Comparison of ENCODE assay signal across 18 cellular contexts in genomic region chr4:145535202-145535601, GRCh38. TPM values are rescaled to one million over a fixed set of nuclear protein-coding genes. Genes with fewer than 3 reads are reported as not detected.
DNase-seq lines count a peak whose midpoint lies in the region; ATAC-seq, FAIRE-seq and TF ChIP-seq lines count a peak whose summit lies in the region.
"Had no signal": no experiment of that assay in that cellular context is flagged by ENCODE, and none has a peak within 500 bp of the region (broad histone marks: within the 10 kb centered on the region; RNA-seq: fewer than 3 reads in every experiment).

No MANE protein-coding gene starts in this region.

- TF ChIP-seq POLR2A in A549 (IDR thresholded peaks at IDR 0.05; ENCODE audit: low read length): no peak
- no peak for TF ChIP-seq POLR2A in K562 (conservative IDR thresholded peaks at IDR 0.05)

- no peak overlapping the region for H2BK12ac ChIP-seq in trophoblast cell (ENCODE audit: low read length)

- no peaks in the 10 kb centered on the region for H3K9me1 ChIP-seq in K562 (ENCODE audit: control insufficient read depth, insufficient read depth, low read length)

- in situ Hi-C loops in K562 (cut with MboI): no loop called here

- H3K27me3 ChIP-seq in K562 (ENCODE audit: control insufficient read depth in 2 of 2, insufficient read depth in 2 of 2, low read length in 2 of 2): no peaks in the 10 kb centered on the region
- no peaks in the 10 kb centered on the region for H3K27me3 ChIP-seq in trophoblast cell (ENCODE audit: insufficient read depth, low read length)
- no peaks in the 10 kb centered on the region for H3K27me3 ChIP-seq in osteoblast (ENCODE audit: insufficient read depth, low read length)
- no peaks in the 10 kb centered on the region for H3K27me3 ChIP-seq in H7 (ENCODE audit: control insufficient read depth, insufficient read depth, low read length)
- H3K27me3 ChIP-seq: BE2C had no signal

- no peak overlapping the region for H3K4me3 Mint-ChIP-seq in CD14-positive monocyte
- H3K4me3 Mint-ChIP-seq: CD8-positive, alpha-beta T cell had no signal

- no peaks in the 10 kb centered on the region for H3K27me3 Mint-ChIP-seq in CD14-positive monocyte (ENCODE audit: low read depth in 3 of 3)

- H3K18ac ChIP-seq in trophoblast cell (ENCODE audit: low read length): no peak overlapping the region

- H2BK5ac ChIP-seq in trophoblast cell (ENCODE audit: low read depth, low read length, poor library complexity): no peak overlapping the region

- no peak overlapping the region for H4K91ac ChIP-seq in trophoblast cell (ENCODE audit: low read depth, low read length)

- no TSS peak for BruUV-seq in K562 (replicated peaks; lab: Mats Ljungman, UMichigan)

- TF ChIP-seq RAD21 in A549 (conservative IDR thresholded peaks at IDR 0.05 in 1 of 2, IDR thresholded peaks at IDR 0.05 in 1 of 2): no peak
- TF ChIP-seq RAD21 in K562 (CRISPR knock-in tag; conservative IDR thresholded peaks at IDR 0.05 in 1 of 2, IDR thresholded peaks at IDR 0.05 in 1 of 2): no peak

- intact Hi-C loops in K562 (cut with micrococcal nuclease) (no loop called here), CD14-positive monocyte (cut with micrococcal nuclease) (no loop called here)

- no peak overlapping the region for H3K27ac Mint-ChIP-seq in CD14-positive monocyte
- H3K27ac Mint-ChIP-seq: CD8-positive, alpha-beta T cell had no signal

- WGBS in A549 (ENCODE audit: missing lambda C conversion rate): 88% methylated on average over 1 of the region's 1 CpG
- 0% methylated on average over 1 of the region's 1 CpG for WGBS in K562 (ENCODE audit: insufficient coverage, low coverage, missing lambda C conversion rate)
- no CpG with 5 or more reads among the region's 1 CpG for WGBS in trophoblast cell (ENCODE audit: extremely low coverage, insufficient coverage, insufficient read length)

- H3K79me2 ChIP-seq in K562 (ENCODE audit: control insufficient read depth, insufficient read depth, low read length) (no peaks in the 10 kb centered on the region), trophoblast cell (ENCODE audit: control insufficient read depth, insufficient read depth, low read length, poor library complexity) (no peaks in the 10 kb centered on the region), osteoblast (ENCODE audit: insufficient read depth, low read length) (no peaks in the 10 kb centered on the region)

- no peaks in the 10 kb centered on the region for H3K79me1 ChIP-seq in trophoblast cell (ENCODE audit: low read length)

- H3K4me1 ChIP-seq in A549: peaks cover 4% of the 10 kb centered on the region; the same call in 1 of the 3 replicates
- no peaks in the 10 kb centered on the region for H3K4me1 ChIP-seq in K562 (replicated peaks in 1 of 2; ENCODE audit: control insufficient read depth in 2 of 2, insufficient read depth in 2 of 2, low read length in 2 of 2)
- no peaks in the 10 kb centered on the region for H3K4me1 ChIP-seq in trophoblast cell (ENCODE audit: control insufficient read depth in 1 of 2, insufficient read depth in 2 of 2, low read length in 2 of 2)
- H3K4me1 ChIP-seq in osteoblast (ENCODE audit: insufficient read depth, low read length): no peaks in the 10 kb centered on the region

- H3K4me3 ChIP-seq in A549 (no peak overlapping the region), K562 (no peak overlapping the region), trophoblast cell (ENCODE audit: low read depth, low read length) (no peak overlapping the region), osteoblast (ENCODE audit: insufficient read depth, low read length) (no peak overlapping the region), H7 (ENCODE audit: insufficient read depth, low read depth, low read length) (no peak overlapping the region)

- H4K20me1 ChIP-seq in K562 (replicated peaks; ENCODE audit: control insufficient read depth, insufficient read depth, low read length) (no peaks in the 10 kb centered on the region), osteoblast (ENCODE audit: insufficient read depth, low read length) (no peaks in the 10 kb centered on the region)

- no peak overlapping the region for H2BK120ac ChIP-seq in trophoblast cell (ENCODE audit: insufficient read depth, low read length, poor library complexity)

- no peak overlapping the region for H3K14ac ChIP-seq in trophoblast cell (ENCODE audit: low read length)

- peaks cover 0 to 2% of the 10 kb centered on the region in 2 donors for H3K36me3 Mint-ChIP-seq in CD14-positive monocyte
- H3K36me3 Mint-ChIP-seq: CD8-positive, alpha-beta T cell had no signal

- peaks cover 7% of the 10 kb centered on the region for H3K4me1 Mint-ChIP-seq in CD14-positive monocyte

- H3K4ac ChIP-seq in trophoblast cell (ENCODE audit: low read depth, low read length): no peak overlapping the region

- CTCF ChIA-PET in A549 (lab: Yijun Ruan, JAX) (no interaction called here), K562 (lab: Yijun Ruan, JAX; ENCODE audit: low intra/inter-chr PET ratio) (no interaction called here)

- H3K4me2 ChIP-seq in A549: no peak overlapping the region
- no peak overlapping the region for H3K4me2 ChIP-seq in K562 (ENCODE audit: insufficient read depth, low read length)
- no peak overlapping the region for H3K4me2 ChIP-seq in trophoblast cell (ENCODE audit: low read length)
- H3K4me2 ChIP-seq in osteoblast (ENCODE audit: insufficient read depth, low read length): no peak overlapping the region

- DNase-seq in A549 (ENCODE audit: low read depth in 1 of 2, low spot score in 1 of 2) (no peak), NCI-H226 (peak; percentile 3), K562 (ENCODE audit: extremely low read depth in 1 of 4, low spot score in 3 of 4) (no peak), trophoblast cell (peak; percentile 10 to 57), osteoblast (ENCODE audit: insufficient read length, low spot score, missing footprints) (no peak), H7 (no peak), CD14-positive monocyte (ENCODE audit: low spot score) (no peak)
- DNase-seq: BE2C; CD8-positive, alpha-beta T cell; COR-L47; DMS153; DMS79 treated with DMSO at 0.1 percent for 48 hours; EL had no signal

- no peak overlapping the region for H3K27ac ChIP-seq in A549
- no peak overlapping the region for H3K27ac ChIP-seq in K562 (ENCODE audit: extremely low read depth, low read depth, low read length)
- no peak overlapping the region for H3K27ac ChIP-seq in trophoblast cell (ENCODE audit: low read depth, low read length)
- no peak overlapping the region for H3K27ac ChIP-seq in osteoblast (ENCODE audit: low read depth, low read length)
- H3K27ac ChIP-seq: C4-2B had no signal

- no peak overlapping the region for H3K23ac ChIP-seq in trophoblast cell (ENCODE audit: low read length)

- no peak overlapping the region for H4K12ac ChIP-seq in trophoblast cell (ENCODE audit: low read depth, low read length)

- POLR2A ChIA-PET in A549 (lab: Yijun Ruan, JAX): no interaction called here
- POLR2A ChIA-PET in K562 (lab: Yijun Ruan, JAX): no interaction called here

- FAIRE-seq in A549 (lab: Jason Lieb, UNC): no peak
- FAIRE-seq in K562 (lab: Jason Lieb, UNC): no peak
- FAIRE-seq: D721Med, G401.6, H1 had no signal

- no peak overlapping the region for H2AK5ac ChIP-seq in trophoblast cell (ENCODE audit: low read length)

- no peak for ATAC-seq in A549
- ATAC-seq in K562: no peak
- ATAC-seq: CD8-positive, alpha-beta T cell; HCT116 had no signal

- no peaks in the 10 kb centered on the region for H3K9me3 ChIP-seq in A549
- no peaks in the 10 kb centered on the region for H3K9me3 ChIP-seq in K562 (replicated peaks; ENCODE audit: control insufficient read depth, insufficient read depth, low read depth, low read length)
- H3K9me3 ChIP-seq in trophoblast cell (ENCODE audit: insufficient read depth, low read depth, low read length): no peaks in the 10 kb centered on the region
- no peaks in the 10 kb centered on the region for H3K9me3 ChIP-seq in osteoblast (ENCODE audit: low read depth, low read length)
- H3K9me3 ChIP-seq: BE2C had no signal

- H4K8ac ChIP-seq in trophoblast cell (ENCODE audit: low read depth, low read length): no peak overlapping the region

- TF ChIP-seq CTCF in A549 (IDR thresholded peaks at IDR 0.05): no peak
- TF ChIP-seq CTCF in K562 (IDR thresholded peaks at IDR 0.05 in 2 of 3, conservative IDR thresholded peaks at IDR 0.05 in 1 of 3; ENCODE audit: insufficient read depth in 2 of 3, low read depth in 1 of 3, low read length in 3 of 3): no peak
- TF ChIP-seq CTCF in osteoblast (IDR thresholded peaks at IDR 0.05; ENCODE audit: extremely low read depth, low read depth, low read length): no peak
- no peak for TF ChIP-seq CTCF in CD14-positive monocyte (IDR thresholded peaks at IDR 0.05)

- TF ChIP-seq EP300 in A549 (IDR thresholded peaks at IDR 0.05) (no peak), K562 (IDR thresholded peaks at IDR 0.05; ENCODE audit: low read length) (no peak)

- H3K9ac ChIP-seq in K562 (ENCODE audit: insufficient read depth in 1 of 2, low read depth in 2 of 2, low read length in 2 of 2) (no peak overlapping the region), trophoblast cell (ENCODE audit: low read length) (no peak overlapping the region)

- H3K36me3 ChIP-seq in K562 (ENCODE audit: control insufficient read depth, insufficient read depth, low read length) (no peaks in the 10 kb centered on the region), trophoblast cell (ENCODE audit: control insufficient read depth in 1 of 2, insufficient read depth in 2 of 2, low read length in 2 of 2) (no peaks in the 10 kb centered on the region), osteoblast (ENCODE audit: insufficient read depth, low read length) (peaks cover 4% of the 10 kb centered on the region), H7 (replicated peaks; ENCODE audit: control insufficient read depth, insufficient read depth, low read length) (no peaks in the 10 kb centered on the region)
- H3K36me3 ChIP-seq: BE2C had no signal

- H2AFZ ChIP-seq in K562 (ENCODE audit: low read depth, low read length) (no peak overlapping the region), trophoblast cell (ENCODE audit: insufficient read depth, low read length, poor library complexity) (no peak overlapping the region), osteoblast (ENCODE audit: low read length) (no peak overlapping the region)

- no peaks in the 10 kb centered on the region for H3K9me3 Mint-ChIP-seq in CD14-positive monocyte
- H3K9me3 Mint-ChIP-seq: CD8-positive, alpha-beta T cell had no signal

RNA-seq across cellular contexts. Expression of gene SMAD1, which starts 53.5 kb away (rescaled TPM):
- polyA plus RNA-seq in A549 (2011; rRNA removed) (23.9 and 28.4 TPM in 2 replicates), A549 (2017; fragmentation: RNase III; extraction: RNeasy Plus Mini Kit Qiagen cat#74134 plus additional on column Dnase treatment) (7.9 to 9.9 TPM (median 9.2 TPM) in 3 replicates), K562 (2011; rRNA removed) (0.29 and 9.1 TPM in 2 replicates), K562 (2014; fragmentation: Illumina TruSeq; extraction: Trizol) (0.14 and 0.25 TPM in 2 replicates), K562 (2014; fragmentation: Nextera tagmentation; extraction: Ambion mirVana) (under 1 TPM in 1 of 2 experiments, not detected in 1; 0.17 TPM), K562 (2014; rRNA removed) (0.05 and 0.32 TPM in 2 replicates), CD14-positive monocyte (10 to 100 TPM in 1 of 2 donors, 1 to 10 TPM in 1; 8.2 to 14.4 TPM)
- 9.7 and 10.2 TPM in 2 replicates for polyA plus RNA-seq in A549 (2012; cell fraction: cytosol; rRNA removed)
- polyA plus RNA-seq in A549 (2012; cell fraction: nucleus; rRNA removed): 6.0 and 7.2 TPM in 2 replicates
- 21.1 and 22.6 TPM in 2 replicates for polyA minus RNA-seq in A549 (2011; rRNA and poly(A)+ RNA removed)
- 0.70 TPM in 1 of 2 replicates, not detected in the other for total RNA-seq in K562 (2011; cell fraction: chromatin; rRNA removed; ENCODE audit: low replicate concordance)
- not detected in 2 replicates for total RNA-seq in K562 (2011; cell fraction: nucleolus; rRNA removed)
- 0.22 TPM in 1 of 2 replicates, not detected in the other for total RNA-seq in K562 (2011; cell fraction: nucleoplasm; rRNA removed)
- total RNA-seq in K562 (2014; rRNA removed) (0.05 and 0.20 TPM in 2 replicates), K562 (2014; rRNA removed; fragmentation: Illumina TruSeq; extraction: Trizol) (0.13 TPM in 1 of 2 replicates, not detected in the other), K562 (2015; rRNA removed; fragmentation: Illumina TruSeq; extraction: Trizol) (0.30 and 0.54 TPM in 2 replicates), K562 (2021) (not detected in 2 replicates), osteoblast (30.4 and 33.0 TPM in 2 replicates)
- polyA plus RNA-seq in K562 (2011; cell fraction: cytosol; rRNA removed): 5.9 and 10.3 TPM in 2 replicates
- polyA plus RNA-seq in K562 (2011; cell fraction: nucleus; rRNA removed): 0.14 and 6.0 TPM in 2 replicates
- polyA plus RNA-seq in K562 (2012): 0.07 and 0.12 TPM in 2 replicates
- 0.60 and 12.5 TPM in 2 replicates for polyA minus RNA-seq in K562 (2011; rRNA and poly(A)+ RNA removed)
- 4.5 TPM in 1 of 2 replicates, not detected in the other for polyA minus RNA-seq in K562 (2011; cell fraction: cytosol; rRNA and poly(A)+ RNA removed)
- 0.40 and 7.2 TPM in 2 replicates for polyA minus RNA-seq in K562 (2011; cell fraction: nucleus; rRNA and poly(A)+ RNA removed)
- polyA plus RNA-seq in trophoblast cell (2013): 11.9 and 12.9 TPM in 2 replicates
- total RNA-seq in H7 (2014; rRNA removed; shearing (Covaris generic)): 21.2 and 26.2 TPM in 2 replicates
- total RNA-seq: CD8-positive, alpha-beta T cell had no signal

Comparison
In these comparisons a context has a peak if more than half of its experiments do, and no peak if none do; other contexts are left out.
1. DNase-seq: peak in NCI-H226 (single experiment) and trophoblast cell (2 of 2); none in A549 (0 of 2), K562 (0 of 4), osteoblast (single experiment), H7 (single experiment) and CD14-positive monocyte (single experiment).
2. RNA of gene SMAD1, which starts 53.5 kb away (total RNA-seq): 30.4 to 33.0 TPM in osteoblast and 21.2 to 26.2 TPM in H7; 0.05 to 0.70 TPM in K562; every median in the first group is over 10 times any median in the second.
3. Of the 35 proteins assayed by ChIP-seq in both K562 and A549: peak only in K562: CEBPB; only in A549: MAFK; in both: none; in neither: 33.